Comparison of ENCODE assay signal across 15 cellular contexts in genomic region chrX:18549643-18550042, GRCh38.
"Had no signal": no experiment of that assay in that cellular context is flagged by ENCODE, and none has a peak within 500 bp of the region (broad histone marks: within the 10 kb centered on the region; RNA-seq: fewer than 3 reads in every experiment).

No MANE protein-coding gene starts in this region.

- H3K27ac ChIP-seq: adrenal gland, gastrocnemius medialis had no signal

- H3K4me3 Mint-ChIP-seq: brain; memory B cell; natural killer cell treated with Interleukin-12 subunit alpha and Interleukin-12 subunit beta and Interleukin-15 and Interleukin-18, amount 100 ng/mL, for 72 hours; T-helper 17 cell; type B pancreatic cell had no signal

- H3K36me3 Mint-ChIP-seq: brain; natural killer cell treated with Interleukin-12 subunit alpha and Interleukin-12 subunit beta and Interleukin-15 and Interleukin-18, amount 100 ng/mL, for 72 hours; type B pancreatic cell had no signal

- DNase-seq: activated CD4-positive, alpha-beta T cell treated with anti-CD3 and anti-CD28 coated beads, Interleukin-2, amount 50 U/mL, for 4 hours; activated naive CD4-positive, alpha-beta T cell treated with anti-CD3 and anti-CD28 coated beads, Interleukin-2, amount 50 U/mL, for 16 hours; activated T-cell treated with anti-CD3 and anti-CD28 coated beads, Interleukin-2, amount 50 U/mL, for 1 hour; adrenal gland; gastrocnemius medialis; occipital lobe; stimulated activated CD4-positive, alpha-beta T cell treated with anti-CD3 and anti-CD28 coated beads, Interleukin-2, amount 100 ng/mL, for 48 hours; stimulated activated naive CD4-positive, alpha-beta T cell treated with Interleukin-2 at 50 U/mL for 16 hours; T-helper 17 cell had no signal

- H3K36me3 ChIP-seq: adrenal gland, gastrocnemius medialis had no signal

- H3K27me3 ChIP-seq: adrenal gland, gastrocnemius medialis had no signal

- H3K9me3 ChIP-seq: adrenal gland, gastrocnemius medialis had no signal

- H3K4me1 Mint-ChIP-seq: T-helper 17 cell had no signal

- H3K4me1 ChIP-seq: adrenal gland, gastrocnemius medialis had no signal

- H3K27me3 Mint-ChIP-seq: brain, memory B cell, T-helper 17 cell, type B pancreatic cell had no signal

- H3K9me3 Mint-ChIP-seq: memory B cell; natural killer cell treated with Interleukin-12 subunit alpha and Interleukin-12 subunit beta and Interleukin-15 and Interleukin-18, amount 100 ng/mL, for 72 hours had no signal

- ATAC-seq: gastrocnemius medialis; left lobe of liver; natural killer cell treated with Interleukin-12 subunit alpha and Interleukin-12 subunit beta and Interleukin-15 and Interleukin-18, amount 100 ng/mL, for 72 hours; T-helper 17 cell had no signal

- H3K27ac Mint-ChIP-seq: brain; memory B cell; natural killer cell treated with Interleukin-12 subunit alpha and Interleukin-12 subunit beta and Interleukin-15 and Interleukin-18, amount 100 ng/mL, for 72 hours; T-helper 17 cell; type B pancreatic cell had no signal

- H3K4me3 ChIP-seq: adrenal gland, gastrocnemius medialis had no signal

- FAIRE-seq: TTC549 had no signal
